ENCODE assay signal across 21 cellular contexts in the genomic region with DNA sequence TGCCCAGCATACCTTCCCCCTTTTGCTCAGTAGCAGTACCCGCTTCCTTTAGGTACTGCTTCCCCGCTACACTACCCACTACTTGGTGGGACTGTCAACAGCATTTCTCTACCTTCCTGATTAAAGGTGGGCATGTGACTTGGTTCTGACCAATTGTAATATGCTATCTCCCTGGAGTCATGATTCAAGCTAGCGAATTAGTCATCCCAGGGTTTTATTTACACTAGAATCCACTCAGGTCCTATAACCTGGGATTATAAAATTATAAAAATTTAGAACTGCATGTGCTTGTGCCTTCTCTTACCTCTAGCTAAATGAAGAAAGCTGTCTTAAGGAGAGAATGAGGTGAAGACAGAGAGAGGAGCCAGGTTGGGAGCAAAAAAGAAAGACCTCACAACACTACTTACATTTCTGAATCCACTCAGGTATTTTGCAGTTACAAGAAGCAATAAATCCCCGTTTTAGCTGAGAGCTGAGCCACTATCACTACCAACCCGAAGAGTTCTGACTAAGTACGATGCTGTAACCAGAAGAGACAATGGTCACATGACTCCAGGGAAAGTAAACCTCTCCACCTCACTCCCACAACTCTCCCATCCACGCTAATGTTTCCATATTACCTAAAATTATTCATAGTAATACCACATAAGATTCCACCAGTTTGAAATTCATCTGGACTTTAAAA. TPM values are rescaled to one million over a fixed set of nuclear protein-coding genes. Genes with fewer than 3 reads are reported as not detected.
DNase-seq lines count a peak whose midpoint lies in the region; ATAC-seq and TF ChIP-seq lines count a peak whose summit lies in the region.
"Had no signal": no experiment of that assay in that cellular context is flagged by ENCODE, and none has a peak within 500 bp of the region (broad histone marks: within the 10 kb centered on the region; RNA-seq: fewer than 3 reads in every experiment).

No MANE protein-coding gene starts in this region.

- peak; percentile 23 for ATAC-seq in activated T-helper 17 cell treated with anti-CD3 and anti-CD28 coated beads, Interleukin-2, amount 50 U/mL, for 72 hours (replicated peaks)
- ATAC-seq in GM18873 (IDR thresholded peaks at IDR 0.05; ENCODE audit: low FRiP score, unreplicated experiment): no peak
- ATAC-seq: activated CD4-positive, CD25-positive, alpha-beta regulatory T cell treated with anti-CD3 and anti-CD28 coated beads, Interleukin-2, amount 50 U/mL, for 24 hours; GM12878; natural killer cell had no signal

- H3K27ac Mint-ChIP-seq in activated T-helper 17 cell treated with anti-CD3 and anti-CD28 coated beads, Interleukin-2, amount 50 U/mL, for 72 hours: no peak overlapping the region
- H3K27ac Mint-ChIP-seq: natural killer cell had no signal

- no peak for TF ChIP-seq CTCF in GM13976 (IDR thresholded peaks at IDR 0.05; ENCODE audit: borderline replicate concordance, control extremely low read depth, extremely low read depth, insufficient read depth, missing control alignments)

- DNase-seq in DMS53 treated with DMSO at 0.1 percent for 48 hours (lab: John Stamatoyannopoulos, UW; ENCODE audit: unreplicated experiment): peak; percentile 72
- peak; percentile 18 for DNase-seq in LHCN-M2 (ENCODE audit: low read depth)
- peak; percentile 19 for DNase-seq in islet precursor cell
- no peak for DNase-seq in GM13976 (ENCODE audit: low spot score)
- no peak for DNase-seq in activated effector memory CD4-positive, alpha-beta T cell treated with Interleukin-2 at 50 U/mL for 16 hours
- DNase-seq in ecto neural progenitor cell (ENCODE audit: low spot score): no peak
- DNase-seq: activated gamma-delta T cell, AML-193, aorta, Caco-2, GDM1, natural killer cell, NCI-H345, psoas muscle, SIG-M5 had no signal

- H3K4me3 Mint-ChIP-seq in activated T-helper 17 cell treated with anti-CD3 and anti-CD28 coated beads, Interleukin-2, amount 50 U/mL, for 72 hours: no peak overlapping the region
- H3K4me3 Mint-ChIP-seq: natural killer cell had no signal

- H3K9me3 Mint-ChIP-seq in activated T-helper 17 cell treated with anti-CD3 and anti-CD28 coated beads, Interleukin-2, amount 50 U/mL, for 72 hours: no peaks in the 10 kb centered on the region
- H3K9me3 Mint-ChIP-seq: natural killer cell had no signal

- no peaks in the 10 kb centered on the region for H3K36me3 Mint-ChIP-seq in activated T-helper 17 cell treated with anti-CD3 and anti-CD28 coated beads, Interleukin-2, amount 50 U/mL, for 72 hours (ENCODE audit: low read depth)
- H3K36me3 Mint-ChIP-seq: natural killer cell had no signal

- peaks cover 21% of the 10 kb centered on the region for H3K27me3 Mint-ChIP-seq in activated T-helper 17 cell treated with anti-CD3 and anti-CD28 coated beads, Interleukin-2, amount 50 U/mL, for 72 hours

- no peaks in the 10 kb centered on the region for H3K4me1 Mint-ChIP-seq in activated T-helper 17 cell treated with anti-CD3 and anti-CD28 coated beads, Interleukin-2, amount 50 U/mL, for 72 hours
- H3K4me1 Mint-ChIP-seq: natural killer cell had no signal

- in situ Hi-C loops in GM13976 (cut with MboI; ENCODE audit: low sequenced_read_pairs, unreplicated experiment): no loop called here

RNA-seq across cellular contexts. Expression of a gene that starts 9.7 kb away (rescaled TPM):
- total RNA-seq in LHCN-M2 (2014; rRNA removed): not detected in 2 replicates
- polyA plus RNA-seq in LHCN-M2 (2012): not detected
- total RNA-seq in activated T-helper 17 cell treated with anti-CD3 and anti-CD28 coated beads, Interleukin-2, amount 50 U/mL, for 72 hours: 1 to 10 TPM in 1 of 2 donors, not detected in 1; 1.2 TPM
- total RNA-seq: aorta, Caco-2, GM12878, lung microvascular endothelial cell, natural killer cell, thoracic aorta had no signal
- polyA plus RNA-seq: aorta, GM12878 had no signal

RNA-seq across cellular contexts. Expression of a gene that starts 29.3 kb away (rescaled TPM):
- not detected in 2 replicates for total RNA-seq in LHCN-M2 (2014; rRNA removed)
- polyA plus RNA-seq in LHCN-M2 (2012): not detected
- total RNA-seq in activated T-helper 17 cell treated with anti-CD3 and anti-CD28 coated beads, Interleukin-2, amount 50 U/mL, for 72 hours: not detected
- total RNA-seq: aorta, Caco-2, GM12878, lung microvascular endothelial cell, natural killer cell, thoracic aorta had no signal
- polyA plus RNA-seq: aorta, GM12878 had no signal

RNA-seq across cellular contexts. Expression of a gene that starts 52.5 kb away (rescaled TPM):
- total RNA-seq in LHCN-M2 (2014; rRNA removed): not detected in 2 replicates
- not detected for polyA plus RNA-seq in LHCN-M2 (2012)
- 1 to 10 TPM in 1 of 2 donors, not detected in 1; 1.2 TPM for total RNA-seq in activated T-helper 17 cell treated with anti-CD3 and anti-CD28 coated beads, Interleukin-2, amount 50 U/mL, for 72 hours
- total RNA-seq: Caco-2, lung microvascular endothelial cell, thoracic aorta had no signal
- polyA plus RNA-seq: aorta, GM12878, psoas muscle had no signal

Comparison
In these comparisons a context has a peak if more than half of its experiments do, and no peak if none do; other contexts are left out.
1. DNase-seq: peak in DMS53 treated with DMSO at 0.1 percent for 48 hours (single experiment), LHCN-M2 (single experiment) and islet precursor cell (single experiment); none in GM13976 (single experiment), activated effector memory CD4-positive, alpha-beta T cell treated with Interleukin-2 at 50 U/mL for 16 hours (single experiment) and ecto neural progenitor cell (single experiment).